17 cellular contexts compared by ENCODE assay signal in the genomic region with DNA sequence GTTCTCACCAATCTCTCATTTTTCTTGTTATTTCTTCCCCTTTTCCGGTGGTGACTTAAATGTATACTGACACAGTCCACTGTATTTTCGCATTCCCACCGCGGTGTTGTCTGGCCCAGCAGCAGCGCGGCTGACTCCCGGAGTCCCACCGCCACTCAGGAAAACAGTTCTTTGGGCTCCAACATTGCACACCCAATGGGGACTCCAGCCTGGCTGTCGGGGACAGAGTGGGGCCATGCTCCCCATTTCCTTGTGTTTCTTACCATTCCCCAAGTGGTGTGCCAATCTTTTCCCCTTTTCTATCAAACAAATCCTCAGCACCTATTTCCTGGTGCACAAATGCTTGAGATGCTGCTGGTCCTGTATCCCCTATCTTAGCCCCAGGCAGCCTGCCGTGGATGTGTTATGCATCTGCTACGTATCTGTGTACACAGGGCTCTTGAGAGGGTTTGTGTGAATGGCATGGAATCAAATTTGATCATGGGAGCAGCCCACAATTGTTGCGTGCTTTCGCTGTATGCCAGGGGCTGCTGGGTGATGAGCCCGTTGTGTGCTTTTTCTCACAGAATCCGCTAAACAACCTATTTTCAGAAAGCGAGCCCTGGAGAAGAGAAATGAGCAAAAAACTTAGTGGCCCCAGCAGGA.
DNase-seq lines count a peak whose midpoint lies in the region; ATAC-seq and TF ChIP-seq lines count a peak whose summit lies in the region.
"Had no signal": no experiment of that assay in that cellular context is flagged by ENCODE, and none has a peak within 500 bp of the region (broad histone marks: within the 10 kb centered on the region; RNA-seq: fewer than 3 reads in every experiment).

No MANE protein-coding gene starts in this region.

- H2AFZ ChIP-seq in GM23338 = peak overlapping the region; percentile 38; the same call in 1 of the 2 replicates

- H3K4me2 ChIP-seq in GM23338 = no peak overlapping the region
- H3K4me2 ChIP-seq: BLaER1 had no signal

- H3K79me2 ChIP-seq in GM23338 (replicated peaks; ENCODE audit: insufficient read depth) = no peaks in the 10 kb centered on the region

- H3K27me3 ChIP-seq in BE2C (no peaks in the 10 kb centered on the region), GM23338 (ENCODE audit: insufficient read depth) (no peaks in the 10 kb centered on the region)
- H3K27me3 ChIP-seq: BLaER1 had no signal

- ATAC-seq in GM23338 (no peak), HG03108 (IDR thresholded peaks at IDR 0.05; ENCODE audit: unreplicated experiment) (no peak), GM21529 (IDR thresholded peaks at IDR 0.05; ENCODE audit: unreplicated experiment) (no peak)

- H3K4me3 Mint-ChIP-seq in GM23338 = no peak overlapping the region
- H3K4me3 Mint-ChIP-seq in glutamatergic neuron (ENCODE audit: unreplicated experiment) = no peak overlapping the region
- H3K4me3 Mint-ChIP-seq: CD4-positive, alpha-beta T cell had no signal

- no peaks in the 10 kb centered on the region for H4K20me1 ChIP-seq in GM23338 (replicated peaks; ENCODE audit: insufficient read depth)
- H4K20me1 ChIP-seq: BLaER1 had no signal

- H3K9me3 Mint-ChIP-seq in GM23338 (no peaks in the 10 kb centered on the region), glutamatergic neuron (ENCODE audit: unreplicated experiment) (peaks cover 2% of the 10 kb centered on the region)
- H3K9me3 Mint-ChIP-seq: CD4-positive, alpha-beta T cell had no signal

- H3K27me3 Mint-ChIP-seq in GM23338 (ENCODE audit: insufficient read depth, low read depth, poor library complexity) (peaks cover 2% of the 10 kb centered on the region), glutamatergic neuron (ENCODE audit: unreplicated experiment) (no peaks in the 10 kb centered on the region)
- H3K27me3 Mint-ChIP-seq: CD4-positive, alpha-beta T cell had no signal

- H3K9me3 ChIP-seq in BE2C = no peaks in the 10 kb centered on the region

- no peaks in the 10 kb centered on the region for H3K36me3 ChIP-seq in BE2C
- no peaks in the 10 kb centered on the region for H3K36me3 ChIP-seq in GM23338 (ENCODE audit: insufficient read depth)
- H3K36me3 ChIP-seq: BLaER1 had no signal

- peak; percentile 27 for DNase-seq in BE2C
- no peak for DNase-seq in GM23338 (ENCODE audit: low spot score)
- peak; percentile 51 for DNase-seq in NCI-H345 treated with DMSO at 0.1 percent for 48 hours (lab: John Stamatoyannopoulos, UW; ENCODE audit: unreplicated experiment)
- no peak for DNase-seq in glutamatergic neuron
- DNase-seq in stimulated activated CD4-positive, alpha-beta T cell treated with anti-CD3 and anti-CD28 coated beads, Interleukin-1b, Interleukin-23, amount 100 ng/mL, for 48 hours = no peak
- DNase-seq: CD4-positive, alpha-beta T cell; KBM-7; NCI-H1105 treated with DMSO at 0.1 percent for 48 hours; NCI-H1694 treated with DMSO at 0.1 percent for 48 hours; NCI-H226; NCI-H524 treated with DMSO at 0.1 percent for 48 hours; SHP77 treated with DMSO at 0.1 percent for 48 hours had no signal

- no peak overlapping the region for H3K27ac ChIP-seq in GM23338 (ENCODE audit: low read depth)
- H3K27ac ChIP-seq: BLaER1, RWPE1, SK-N-MC had no signal

- H3K9me2 ChIP-seq in GM23338 (ENCODE audit: insufficient read depth) = no peaks in the 10 kb centered on the region

- H3K4me3 ChIP-seq in BE2C (ENCODE audit: low read depth, low read length) = no peak overlapping the region
- H3K4me3 ChIP-seq in GM23338 = no peak overlapping the region
- H3K4me3 ChIP-seq: BLaER1, SK-N-MC had no signal

- H3K36me3 Mint-ChIP-seq in GM23338 (ENCODE audit: low read depth) (no peaks in the 10 kb centered on the region), glutamatergic neuron (ENCODE audit: unreplicated experiment) (no peaks in the 10 kb centered on the region)

- peaks cover 16% of the 10 kb centered on the region for H3K4me1 Mint-ChIP-seq in GM23338
- H3K4me1 Mint-ChIP-seq in glutamatergic neuron (ENCODE audit: low read depth, unreplicated experiment) = peaks cover 8% of the 10 kb centered on the region

- no peaks in the 10 kb centered on the region for H3K4me1 ChIP-seq in BE2C
- peaks cover 3% of the 10 kb centered on the region for H3K4me1 ChIP-seq in GM23338 (ENCODE audit: insufficient read depth)

- H3F3A ChIP-seq in GM23338 (replicated peaks; ENCODE audit: low read depth) = no peaks in the 10 kb centered on the region

- TF ChIP-seq CTCF in BE2C (IDR thresholded peaks at IDR 0.05; ENCODE audit: low read depth, low read length) (no peak), GM23338 (conservative IDR thresholded peaks at IDR 0.05; ENCODE audit: low read depth in 2 of 2) (no peak), glutamatergic neuron (IDR thresholded peaks at IDR 0.05; ENCODE audit: partially characterized antibody, unreplicated experiment) (no peak)

- no peak overlapping the region for H3K27ac Mint-ChIP-seq in GM23338
- peak overlapping the region; percentile 54 for H3K27ac Mint-ChIP-seq in glutamatergic neuron (ENCODE audit: unreplicated experiment)
- H3K27ac Mint-ChIP-seq: CD4-positive, alpha-beta T cell had no signal

TF ChIP-seq in GM23338, 12 proteins besides CTCF, POLR2A, EP300 and RAD21 (continues in another document):
- no peak for TF ChIP-seq STAT1 (IDR thresholded peaks at IDR 0.05; ENCODE audit: unreplicated experiment)
- TF ChIP-seq JUNB (IDR thresholded peaks at IDR 0.05; ENCODE audit: unreplicated experiment) = no peak
- TF ChIP-seq, protein P1, sequence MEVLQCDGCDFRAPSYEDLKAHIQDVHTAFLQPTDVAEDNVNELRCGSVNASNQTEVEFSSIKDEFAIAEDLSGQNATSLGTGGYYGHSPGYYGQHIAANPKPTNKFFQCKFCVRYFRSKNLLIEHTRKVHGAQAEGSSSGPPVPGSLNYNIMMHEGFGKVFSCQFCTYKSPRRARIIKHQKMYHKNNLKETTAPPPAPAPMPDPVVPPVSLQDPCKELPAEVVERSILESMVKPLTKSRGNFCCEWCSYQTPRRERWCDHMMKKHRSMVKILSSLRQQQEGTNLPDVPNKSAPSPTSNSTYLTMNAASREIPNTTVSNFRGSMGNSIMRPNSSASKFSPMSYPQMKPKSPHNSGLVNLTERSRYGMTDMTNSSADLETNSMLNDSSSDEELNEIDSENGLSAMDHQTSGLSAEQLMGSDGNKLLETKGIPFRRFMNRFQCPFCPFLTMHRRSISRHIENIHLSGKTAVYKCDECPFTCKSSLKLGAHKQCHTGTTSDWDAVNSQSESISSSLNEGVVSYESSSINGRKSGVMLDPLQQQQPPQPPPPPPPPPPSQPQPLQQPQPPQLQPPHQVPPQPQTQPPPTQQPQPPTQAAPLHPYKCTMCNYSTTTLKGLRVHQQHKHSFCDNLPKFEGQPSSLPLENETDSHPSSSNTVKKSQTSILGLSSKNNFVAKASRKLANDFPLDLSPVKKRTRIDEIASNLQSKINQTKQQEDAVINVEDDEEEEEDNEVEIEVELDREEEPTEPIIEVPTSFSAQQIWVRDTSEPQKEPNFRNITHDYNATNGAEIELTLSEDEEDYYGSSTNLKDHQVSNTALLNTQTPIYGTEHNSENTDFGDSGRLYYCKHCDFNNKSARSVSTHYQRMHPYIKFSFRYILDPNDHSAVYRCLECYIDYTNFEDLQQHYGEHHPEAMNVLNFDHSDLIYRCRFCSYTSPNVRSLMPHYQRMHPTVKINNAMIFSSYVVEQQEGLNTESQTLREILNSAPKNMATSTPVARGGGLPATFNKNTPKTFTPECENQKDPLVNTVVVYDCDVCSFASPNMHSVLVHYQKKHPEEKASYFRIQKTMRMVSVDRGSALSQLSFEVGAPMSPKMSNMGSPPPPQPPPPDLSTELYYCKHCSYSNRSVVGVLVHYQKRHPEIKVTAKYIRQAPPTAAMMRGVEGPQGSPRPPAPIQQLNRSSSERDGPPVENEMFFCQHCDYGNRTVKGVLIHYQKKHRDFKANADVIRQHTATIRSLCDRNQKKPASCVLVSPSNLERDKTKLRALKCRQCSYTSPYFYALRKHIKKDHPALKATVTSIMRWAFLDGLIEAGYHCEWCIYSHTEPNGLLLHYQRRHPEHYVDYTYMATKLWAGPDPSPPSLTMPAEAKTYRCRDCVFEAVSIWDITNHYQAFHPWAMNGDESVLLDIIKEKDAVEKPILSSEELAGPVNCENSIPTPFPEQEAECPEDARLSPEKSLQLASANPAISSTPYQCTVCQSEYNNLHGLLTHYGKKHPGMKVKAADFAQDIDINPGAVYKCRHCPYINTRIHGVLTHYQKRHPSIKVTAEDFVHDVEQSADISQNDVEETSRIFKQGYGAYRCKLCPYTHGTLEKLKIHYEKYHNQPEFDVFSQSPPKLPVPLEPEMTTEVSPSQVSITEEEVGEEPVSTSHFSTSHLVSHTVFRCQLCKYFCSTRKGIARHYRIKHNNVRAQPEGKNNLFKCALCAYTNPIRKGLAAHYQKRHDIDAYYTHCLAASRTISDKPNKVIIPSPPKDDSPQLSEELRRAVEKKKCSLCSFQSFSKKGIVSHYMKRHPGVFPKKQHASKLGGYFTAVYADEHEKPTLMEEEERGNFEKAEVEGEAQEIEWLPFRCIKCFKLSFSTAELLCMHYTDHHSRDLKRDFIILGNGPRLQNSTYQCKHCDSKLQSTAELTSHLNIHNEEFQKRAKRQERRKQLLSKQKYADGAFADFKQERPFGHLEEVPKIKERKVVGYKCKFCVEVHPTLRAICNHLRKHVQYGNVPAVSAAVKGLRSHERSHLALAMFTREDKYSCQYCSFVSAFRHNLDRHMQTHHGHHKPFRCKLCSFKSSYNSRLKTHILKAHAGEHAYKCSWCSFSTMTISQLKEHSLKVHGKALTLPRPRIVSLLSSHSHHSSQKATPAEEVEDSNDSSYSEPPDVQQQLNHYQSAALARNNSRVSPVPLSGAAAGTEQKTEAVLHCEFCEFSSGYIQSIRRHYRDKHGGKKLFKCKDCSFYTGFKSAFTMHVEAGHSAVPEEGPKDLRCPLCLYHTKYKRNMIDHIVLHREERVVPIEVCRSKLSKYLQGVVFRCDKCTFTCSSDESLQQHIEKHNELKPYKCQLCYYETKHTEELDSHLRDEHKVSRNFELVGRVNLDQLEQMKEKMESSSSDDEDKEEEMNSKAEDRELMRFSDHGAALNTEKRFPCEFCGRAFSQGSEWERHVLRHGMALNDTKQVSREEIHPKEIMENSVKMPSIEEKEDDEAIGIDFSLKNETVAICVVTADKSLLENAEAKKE (CRISPR knock-in tag; IDR thresholded peaks at IDR 0.05) = no peak
- TF ChIP-seq EZH2phosphoT487 (IDR thresholded peaks at IDR 0.05; ENCODE audit: unreplicated experiment) = no peak
- TF ChIP-seq CREB1 (CRISPR knock-in tag; IDR thresholded peaks at IDR 0.05; ENCODE audit: low read depth) = no peak
- TF ChIP-seq, protein P2, sequence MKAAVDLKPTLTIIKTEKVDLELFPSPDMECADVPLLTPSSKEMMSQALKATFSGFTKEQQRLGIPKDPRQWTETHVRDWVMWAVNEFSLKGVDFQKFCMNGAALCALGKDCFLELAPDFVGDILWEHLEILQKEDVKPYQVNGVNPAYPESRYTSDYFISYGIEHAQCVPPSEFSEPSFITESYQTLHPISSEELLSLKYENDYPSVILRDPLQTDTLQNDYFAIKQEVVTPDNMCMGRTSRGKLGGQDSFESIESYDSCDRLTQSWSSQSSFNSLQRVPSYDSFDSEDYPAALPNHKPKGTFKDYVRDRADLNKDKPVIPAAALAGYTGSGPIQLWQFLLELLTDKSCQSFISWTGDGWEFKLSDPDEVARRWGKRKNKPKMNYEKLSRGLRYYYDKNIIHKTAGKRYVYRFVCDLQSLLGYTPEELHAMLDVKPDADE (IDR thresholded peaks at IDR 0.05) = no peak

Comparison
In these comparisons a context has a peak if more than half of its experiments do, and no peak if none do; other contexts are left out.
1. DNase-seq: peak in BE2C (single experiment) and NCI-H345 treated with DMSO at 0.1 percent for 48 hours (single experiment); none in GM23338 (single experiment), glutamatergic neuron (single experiment) and stimulated activated CD4-positive, alpha-beta T cell treated with anti-CD3 and anti-CD28 coated beads, Interleukin-1b, Interleukin-23, amount 100 ng/mL, for 48 hours (single experiment).